Comparison of ENCODE assay signal across 1 cellular context in the genomic region with DNA sequence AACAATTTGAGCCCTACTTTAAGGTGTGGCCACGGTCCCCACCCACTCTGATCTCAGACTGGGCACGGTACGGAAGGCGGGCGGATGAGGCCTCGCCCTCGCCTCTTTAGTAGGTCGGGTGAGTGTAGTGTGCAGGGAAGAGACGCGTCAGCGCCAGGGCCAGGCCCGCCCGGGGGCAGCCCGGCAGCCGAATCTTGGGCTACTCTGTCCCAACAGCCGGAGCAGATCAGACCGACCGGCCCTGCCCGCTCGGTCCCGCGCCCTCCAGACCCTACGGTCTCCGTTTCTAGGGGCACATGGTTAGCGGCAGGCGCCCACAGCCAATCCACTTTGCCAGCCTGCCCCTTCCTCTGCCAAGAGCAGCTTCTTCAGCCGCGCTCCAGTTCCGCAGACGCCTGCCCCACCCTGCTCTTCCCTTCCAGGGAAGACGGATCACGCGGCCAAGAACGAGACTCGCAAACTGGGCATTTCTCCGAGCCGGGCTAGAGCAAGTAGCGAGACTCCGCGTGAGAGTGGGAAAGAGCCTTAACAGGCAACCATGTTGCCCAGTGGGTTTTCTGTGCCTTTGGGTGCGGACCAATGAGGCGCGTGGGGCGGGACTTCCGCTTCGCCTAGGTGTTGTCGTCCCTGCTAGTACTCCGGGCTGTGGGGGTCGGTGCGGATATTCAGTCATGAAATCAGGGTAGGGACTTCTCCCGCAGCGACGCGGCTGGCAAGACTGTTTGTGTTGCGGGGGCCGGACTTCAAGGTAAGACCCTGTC.
TF ChIP-seq lines count a peak whose summit lies in the region.

A gene with protein sequence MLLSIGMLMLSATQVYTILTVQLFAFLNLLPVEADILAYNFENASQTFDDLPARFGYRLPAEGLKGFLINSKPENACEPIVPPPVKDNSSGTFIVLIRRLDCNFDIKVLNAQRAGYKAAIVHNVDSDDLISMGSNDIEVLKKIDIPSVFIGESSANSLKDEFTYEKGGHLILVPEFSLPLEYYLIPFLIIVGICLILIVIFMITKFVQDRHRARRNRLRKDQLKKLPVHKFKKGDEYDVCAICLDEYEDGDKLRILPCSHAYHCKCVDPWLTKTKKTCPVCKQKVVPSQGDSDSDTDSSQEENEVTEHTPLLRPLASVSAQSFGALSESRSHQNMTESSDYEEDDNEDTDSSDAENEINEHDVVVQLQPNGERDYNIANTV (plus strand): TSS at position 610 of the 761 bp plus-strand sequence. CDS start 32,812 bp downstream, outside the sequence.

TF ChIP-seq in HepG2, 621 proteins besides CTCF, POLR2A, EP300 and RAD21 (continued from another document and continues in another):
- TF ChIP-seq, protein P1, sequence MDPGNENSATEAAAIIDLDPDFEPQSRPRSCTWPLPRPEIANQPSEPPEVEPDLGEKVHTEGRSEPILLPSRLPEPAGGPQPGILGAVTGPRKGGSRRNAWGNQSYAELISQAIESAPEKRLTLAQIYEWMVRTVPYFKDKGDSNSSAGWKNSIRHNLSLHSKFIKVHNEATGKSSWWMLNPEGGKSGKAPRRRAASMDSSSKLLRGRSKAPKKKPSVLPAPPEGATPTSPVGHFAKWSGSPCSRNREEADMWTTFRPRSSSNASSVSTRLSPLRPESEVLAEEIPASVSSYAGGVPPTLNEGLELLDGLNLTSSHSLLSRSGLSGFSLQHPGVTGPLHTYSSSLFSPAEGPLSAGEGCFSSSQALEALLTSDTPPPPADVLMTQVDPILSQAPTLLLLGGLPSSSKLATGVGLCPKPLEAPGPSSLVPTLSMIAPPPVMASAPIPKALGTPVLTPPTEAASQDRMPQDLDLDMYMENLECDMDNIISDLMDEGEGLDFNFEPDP (CRISPR knock-in tag; conservative IDR thresholded peaks at IDR 0.05): no peak
- TF ChIP-seq SP140L (CRISPR knock-in tag; IDR thresholded peaks at IDR 0.05; ENCODE audit: borderline replicate concordance): peak; percentile 15; the same call in 1 of the 2 replicates
- TF ChIP-seq, protein P2, sequence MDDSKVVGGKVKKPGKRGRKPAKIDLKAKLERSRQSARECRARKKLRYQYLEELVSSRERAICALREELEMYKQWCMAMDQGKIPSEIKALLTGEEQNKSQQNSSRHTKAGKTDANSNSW (CRISPR knock-in tag; IDR thresholded peaks at IDR 0.05; ENCODE audit: borderline replicate concordance): no peak
- TF ChIP-seq, protein P3, sequence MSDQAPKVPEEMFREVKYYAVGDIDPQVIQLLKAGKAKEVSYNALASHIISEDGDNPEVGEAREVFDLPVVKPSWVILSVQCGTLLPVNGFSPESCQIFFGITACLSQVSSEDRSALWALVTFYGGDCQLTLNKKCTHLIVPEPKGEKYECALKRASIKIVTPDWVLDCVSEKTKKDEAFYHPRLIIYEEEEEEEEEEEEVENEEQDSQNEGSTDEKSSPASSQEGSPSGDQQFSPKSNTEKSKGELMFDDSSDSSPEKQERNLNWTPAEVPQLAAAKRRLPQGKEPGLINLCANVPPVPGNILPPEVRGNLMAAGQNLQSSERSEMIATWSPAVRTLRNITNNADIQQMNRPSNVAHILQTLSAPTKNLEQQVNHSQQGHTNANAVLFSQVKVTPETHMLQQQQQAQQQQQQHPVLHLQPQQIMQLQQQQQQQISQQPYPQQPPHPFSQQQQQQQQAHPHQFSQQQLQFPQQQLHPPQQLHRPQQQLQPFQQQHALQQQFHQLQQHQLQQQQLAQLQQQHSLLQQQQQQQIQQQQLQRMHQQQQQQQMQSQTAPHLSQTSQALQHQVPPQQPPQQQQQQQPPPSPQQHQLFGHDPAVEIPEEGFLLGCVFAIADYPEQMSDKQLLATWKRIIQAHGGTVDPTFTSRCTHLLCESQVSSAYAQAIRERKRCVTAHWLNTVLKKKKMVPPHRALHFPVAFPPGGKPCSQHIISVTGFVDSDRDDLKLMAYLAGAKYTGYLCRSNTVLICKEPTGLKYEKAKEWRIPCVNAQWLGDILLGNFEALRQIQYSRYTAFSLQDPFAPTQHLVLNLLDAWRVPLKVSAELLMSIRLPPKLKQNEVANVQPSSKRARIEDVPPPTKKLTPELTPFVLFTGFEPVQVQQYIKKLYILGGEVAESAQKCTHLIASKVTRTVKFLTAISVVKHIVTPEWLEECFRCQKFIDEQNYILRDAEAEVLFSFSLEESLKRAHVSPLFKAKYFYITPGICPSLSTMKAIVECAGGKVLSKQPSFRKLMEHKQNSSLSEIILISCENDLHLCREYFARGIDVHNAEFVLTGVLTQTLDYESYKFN (CRISPR knock-in tag; conservative IDR thresholded peaks at IDR 0.05): peak; percentile 34; the same call in 1 of the 2 replicates
- TF ChIP-seq GATA4 (IDR thresholded peaks at IDR 0.05; ENCODE audit: borderline replicate concordance, low read depth): peak; percentile 50; the same call in 1 of the 2 replicates
- peak; percentile 83; the same call in 1 of the 2 replicates for TF ChIP-seq WIZ (CRISPR knock-in tag; IDR thresholded peaks at IDR 0.05)
- TF ChIP-seq, protein P4, sequence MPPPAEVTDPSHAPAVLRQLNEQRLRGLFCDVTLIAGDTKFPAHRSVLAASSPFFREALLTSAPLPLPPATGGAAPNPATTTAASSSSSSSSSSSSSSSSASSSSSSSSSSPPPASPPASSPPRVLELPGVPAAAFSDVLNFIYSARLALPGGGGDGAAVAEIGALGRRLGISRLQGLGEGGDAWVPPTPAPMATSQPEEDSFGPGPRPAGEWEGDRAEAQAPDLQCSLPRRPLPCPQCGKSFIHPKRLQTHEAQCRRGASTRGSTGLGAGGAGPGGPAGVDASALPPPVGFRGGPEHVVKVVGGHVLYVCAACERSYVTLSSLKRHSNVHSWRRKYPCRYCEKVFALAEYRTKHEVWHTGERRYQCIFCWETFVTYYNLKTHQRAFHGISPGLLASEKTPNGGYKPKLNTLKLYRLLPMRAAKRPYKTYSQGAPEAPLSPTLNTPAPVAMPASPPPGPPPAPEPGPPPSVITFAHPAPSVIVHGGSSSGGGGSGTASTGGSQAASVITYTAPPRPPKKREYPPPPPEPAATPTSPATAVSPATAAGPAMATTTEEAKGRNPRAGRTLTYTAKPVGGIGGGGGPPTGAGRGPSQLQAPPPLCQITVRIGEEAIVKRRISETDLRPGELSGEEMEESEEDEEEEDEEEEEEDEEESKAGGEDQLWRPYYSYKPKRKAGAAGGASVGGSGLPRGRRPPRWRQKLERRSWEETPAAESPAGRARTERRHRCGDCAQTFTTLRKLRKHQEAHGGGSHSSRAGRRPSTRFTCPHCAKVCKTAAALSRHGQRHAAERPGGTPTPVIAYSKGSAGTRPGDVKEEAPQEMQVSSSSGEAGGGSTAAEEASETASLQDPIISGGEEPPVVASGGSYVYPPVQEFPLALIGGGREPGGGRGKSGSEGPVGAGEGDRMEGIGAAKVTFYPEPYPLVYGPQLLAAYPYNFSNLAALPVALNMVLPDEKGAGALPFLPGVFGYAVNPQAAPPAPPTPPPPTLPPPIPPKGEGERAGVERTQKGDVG (CRISPR knock-in tag; IDR thresholded peaks at IDR 0.05; ENCODE audit: borderline replicate concordance): 0 out of 2 replicates have a peak, but pooled peaks have one; percentile 59
- no peak for TF ChIP-seq TOPORS (CRISPR knock-in tag; IDR thresholded peaks at IDR 0.05)
- TF ChIP-seq, protein P5, sequence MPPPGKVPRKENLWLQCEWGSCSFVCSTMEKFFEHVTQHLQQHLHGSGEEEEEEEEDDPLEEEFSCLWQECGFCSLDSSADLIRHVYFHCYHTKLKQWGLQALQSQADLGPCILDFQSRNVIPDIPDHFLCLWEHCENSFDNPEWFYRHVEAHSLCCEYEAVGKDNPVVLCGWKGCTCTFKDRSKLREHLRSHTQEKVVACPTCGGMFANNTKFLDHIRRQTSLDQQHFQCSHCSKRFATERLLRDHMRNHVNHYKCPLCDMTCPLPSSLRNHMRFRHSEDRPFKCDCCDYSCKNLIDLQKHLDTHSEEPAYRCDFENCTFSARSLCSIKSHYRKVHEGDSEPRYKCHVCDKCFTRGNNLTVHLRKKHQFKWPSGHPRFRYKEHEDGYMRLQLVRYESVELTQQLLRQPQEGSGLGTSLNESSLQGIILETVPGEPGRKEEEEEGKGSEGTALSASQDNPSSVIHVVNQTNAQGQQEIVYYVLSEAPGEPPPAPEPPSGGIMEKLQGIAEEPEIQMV (CRISPR knock-in tag; IDR thresholded peaks at IDR 0.05; ENCODE audit: low read depth): 0 out of 2 replicates have a peak, but pooled peaks have one; percentile 33
- TF ChIP-seq, protein P6, sequence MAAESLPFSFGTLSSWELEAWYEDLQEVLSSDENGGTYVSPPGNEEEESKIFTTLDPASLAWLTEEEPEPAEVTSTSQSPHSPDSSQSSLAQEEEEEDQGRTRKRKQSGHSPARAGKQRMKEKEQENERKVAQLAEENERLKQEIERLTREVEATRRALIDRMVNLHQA (CRISPR knock-in tag; IDR thresholded peaks at IDR 0.05): no peak
- TF ChIP-seq KLF16 (CRISPR knock-in tag; IDR thresholded peaks at IDR 0.05): peak in 1 of 2 experiments; percentile 81; a peak in 2 of 4 replicates
- TF ChIP-seq, protein P7, sequence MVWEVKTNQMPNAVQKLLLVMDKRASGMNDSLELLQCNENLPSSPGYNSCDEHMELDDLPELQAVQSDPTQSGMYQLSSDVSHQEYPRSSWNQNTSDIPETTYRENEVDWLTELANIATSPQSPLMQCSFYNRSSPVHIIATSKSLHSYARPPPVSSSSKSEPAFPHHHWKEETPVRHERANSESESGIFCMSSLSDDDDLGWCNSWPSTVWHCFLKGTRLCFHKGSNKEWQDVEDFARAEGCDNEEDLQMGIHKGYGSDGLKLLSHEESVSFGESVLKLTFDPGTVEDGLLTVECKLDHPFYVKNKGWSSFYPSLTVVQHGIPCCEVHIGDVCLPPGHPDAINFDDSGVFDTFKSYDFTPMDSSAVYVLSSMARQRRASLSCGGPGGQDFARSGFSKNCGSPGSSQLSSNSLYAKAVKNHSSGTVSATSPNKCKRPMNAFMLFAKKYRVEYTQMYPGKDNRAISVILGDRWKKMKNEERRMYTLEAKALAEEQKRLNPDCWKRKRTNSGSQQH (CRISPR knock-in tag; IDR thresholded peaks at IDR 0.05; ENCODE audit: low read depth): no peak
- TF ChIP-seq POLR2G (IDR thresholded peaks at IDR 0.05; ENCODE audit: low read depth, low read length): peak; percentile 84
- TF ChIP-seq ZNF354B (CRISPR knock-in tag; IDR thresholded peaks at IDR 0.05): no peak
- peak; percentile 51; the same call in 1 of the 2 replicates for TF ChIP-seq SALL2 (CRISPR knock-in tag; IDR thresholded peaks at IDR 0.05)
- TF ChIP-seq, protein P8, sequence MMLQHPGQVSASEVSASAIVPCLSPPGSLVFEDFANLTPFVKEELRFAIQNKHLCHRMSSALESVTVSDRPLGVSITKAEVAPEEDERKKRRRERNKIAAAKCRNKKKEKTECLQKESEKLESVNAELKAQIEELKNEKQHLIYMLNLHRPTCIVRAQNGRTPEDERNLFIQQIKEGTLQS (CRISPR knock-in tag; IDR thresholded peaks at IDR 0.05): no peak; the same call in 1 of the 2 replicates
- no peak for TF ChIP-seq RFX1 (IDR thresholded peaks at IDR 0.05)
- TF ChIP-seq, protein P9, sequence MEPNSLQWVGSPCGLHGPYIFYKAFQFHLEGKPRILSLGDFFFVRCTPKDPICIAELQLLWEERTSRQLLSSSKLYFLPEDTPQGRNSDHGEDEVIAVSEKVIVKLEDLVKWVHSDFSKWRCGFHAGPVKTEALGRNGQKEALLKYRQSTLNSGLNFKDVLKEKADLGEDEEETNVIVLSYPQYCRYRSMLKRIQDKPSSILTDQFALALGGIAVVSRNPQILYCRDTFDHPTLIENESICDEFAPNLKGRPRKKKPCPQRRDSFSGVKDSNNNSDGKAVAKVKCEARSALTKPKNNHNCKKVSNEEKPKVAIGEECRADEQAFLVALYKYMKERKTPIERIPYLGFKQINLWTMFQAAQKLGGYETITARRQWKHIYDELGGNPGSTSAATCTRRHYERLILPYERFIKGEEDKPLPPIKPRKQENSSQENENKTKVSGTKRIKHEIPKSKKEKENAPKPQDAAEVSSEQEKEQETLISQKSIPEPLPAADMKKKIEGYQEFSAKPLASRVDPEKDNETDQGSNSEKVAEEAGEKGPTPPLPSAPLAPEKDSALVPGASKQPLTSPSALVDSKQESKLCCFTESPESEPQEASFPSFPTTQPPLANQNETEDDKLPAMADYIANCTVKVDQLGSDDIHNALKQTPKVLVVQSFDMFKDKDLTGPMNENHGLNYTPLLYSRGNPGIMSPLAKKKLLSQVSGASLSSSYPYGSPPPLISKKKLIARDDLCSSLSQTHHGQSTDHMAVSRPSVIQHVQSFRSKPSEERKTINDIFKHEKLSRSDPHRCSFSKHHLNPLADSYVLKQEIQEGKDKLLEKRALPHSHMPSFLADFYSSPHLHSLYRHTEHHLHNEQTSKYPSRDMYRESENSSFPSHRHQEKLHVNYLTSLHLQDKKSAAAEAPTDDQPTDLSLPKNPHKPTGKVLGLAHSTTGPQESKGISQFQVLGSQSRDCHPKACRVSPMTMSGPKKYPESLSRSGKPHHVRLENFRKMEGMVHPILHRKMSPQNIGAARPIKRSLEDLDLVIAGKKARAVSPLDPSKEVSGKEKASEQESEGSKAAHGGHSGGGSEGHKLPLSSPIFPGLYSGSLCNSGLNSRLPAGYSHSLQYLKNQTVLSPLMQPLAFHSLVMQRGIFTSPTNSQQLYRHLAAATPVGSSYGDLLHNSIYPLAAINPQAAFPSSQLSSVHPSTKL (CRISPR knock-in tag; IDR thresholded peaks at IDR 0.05): 0 out of 2 replicates have a peak, but pooled peaks have one; percentile 16
- peak; percentile 80 for TF ChIP-seq MYC (CRISPR knock-in tag; IDR thresholded peaks at IDR 0.05; ENCODE audit: borderline replicate concordance)
- peak; percentile 95 for TF ChIP-seq EED (CRISPR knock-in tag; IDR thresholded peaks at IDR 0.05)
- TF ChIP-seq, protein P10, sequence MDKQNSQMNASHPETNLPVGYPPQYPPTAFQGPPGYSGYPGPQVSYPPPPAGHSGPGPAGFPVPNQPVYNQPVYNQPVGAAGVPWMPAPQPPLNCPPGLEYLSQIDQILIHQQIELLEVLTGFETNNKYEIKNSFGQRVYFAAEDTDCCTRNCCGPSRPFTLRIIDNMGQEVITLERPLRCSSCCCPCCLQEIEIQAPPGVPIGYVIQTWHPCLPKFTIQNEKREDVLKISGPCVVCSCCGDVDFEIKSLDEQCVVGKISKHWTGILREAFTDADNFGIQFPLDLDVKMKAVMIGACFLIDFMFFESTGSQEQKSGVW (CRISPR knock-in tag; IDR thresholded peaks at IDR 0.05; ENCODE audit: borderline replicate concordance): peak; percentile 44; the same call in 1 of the 2 replicates
- peak; percentile 68; the same call in 1 of the 2 replicates for TF ChIP-seq ARNT2 (CRISPR knock-in tag; IDR thresholded peaks at IDR 0.05; ENCODE audit: low read depth)
- TF ChIP-seq HNF4A (CRISPR knock-in tag; IDR thresholded peaks at IDR 0.05): no peak
- TF ChIP-seq, protein P11, sequence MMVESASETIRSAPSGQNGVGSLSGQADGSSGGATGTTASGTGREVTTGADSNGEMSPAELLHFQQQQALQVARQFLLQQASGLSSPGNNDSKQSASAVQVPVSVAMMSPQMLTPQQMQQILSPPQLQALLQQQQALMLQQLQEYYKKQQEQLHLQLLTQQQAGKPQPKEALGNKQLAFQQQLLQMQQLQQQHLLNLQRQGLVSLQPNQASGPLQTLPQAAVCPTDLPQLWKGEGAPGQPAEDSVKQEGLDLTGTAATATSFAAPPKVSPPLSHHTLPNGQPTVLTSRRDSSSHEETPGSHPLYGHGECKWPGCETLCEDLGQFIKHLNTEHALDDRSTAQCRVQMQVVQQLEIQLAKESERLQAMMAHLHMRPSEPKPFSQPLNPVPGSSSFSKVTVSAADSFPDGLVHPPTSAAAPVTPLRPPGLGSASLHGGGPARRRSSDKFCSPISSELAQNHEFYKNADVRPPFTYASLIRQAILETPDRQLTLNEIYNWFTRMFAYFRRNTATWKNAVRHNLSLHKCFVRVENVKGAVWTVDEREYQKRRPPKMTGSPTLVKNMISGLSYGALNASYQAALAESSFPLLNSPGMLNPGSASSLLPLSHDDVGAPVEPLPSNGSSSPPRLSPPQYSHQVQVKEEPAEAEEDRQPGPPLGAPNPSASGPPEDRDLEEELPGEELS (CRISPR knock-in tag; IDR thresholded peaks at IDR 0.05): no peak
- TF ChIP-seq ZNF343 (CRISPR knock-in tag; IDR thresholded peaks at IDR 0.05): 0 out of 2 replicates have a peak, but pooled peaks have one; percentile 16
- TF ChIP-seq ZNF329 (CRISPR knock-in tag; IDR thresholded peaks at IDR 0.05; ENCODE audit: low read depth): 0 out of 2 replicates have a peak, but pooled peaks have one; percentile 16
- TF ChIP-seq RAD51 (IDR thresholded peaks at IDR 0.05; ENCODE audit: borderline replicate concordance): no peak
- TF ChIP-seq ZNF367 (CRISPR knock-in tag; IDR thresholded peaks at IDR 0.05; ENCODE audit: borderline replicate concordance): no peak
- 0 out of 2 replicates have a peak, but pooled peaks have one; percentile 19 for TF ChIP-seq MXD4 (CRISPR knock-in tag; IDR thresholded peaks at IDR 0.05)
